In the genomic region with DNA sequence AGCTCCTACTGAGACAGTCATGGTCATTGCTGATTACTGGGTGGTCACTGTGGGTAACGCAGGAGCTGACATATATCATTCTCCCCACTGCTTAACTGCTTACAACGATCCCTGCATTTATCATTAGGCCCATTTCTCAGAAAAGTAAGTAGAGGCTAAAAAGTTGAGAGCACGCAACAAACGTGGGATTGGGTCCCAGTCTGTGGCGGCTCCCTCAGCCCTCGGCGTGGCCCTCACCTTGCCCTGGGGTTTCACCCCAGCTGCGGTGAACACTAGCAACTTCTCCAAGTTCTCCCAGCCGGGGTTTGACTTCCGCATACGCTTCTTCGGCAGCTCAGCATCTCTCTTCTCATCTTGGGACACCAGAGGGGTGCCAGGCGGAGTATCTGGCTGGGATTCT, we compare ENCODE assay signal across 14 cellular contexts. TPM values are rescaled to one million over a fixed set of nuclear protein-coding genes. Genes with fewer than 3 reads are reported as not detected.
DNase-seq lines count a peak whose midpoint lies in the region; ATAC-seq and TF ChIP-seq lines count a peak whose summit lies in the region.
"Had no signal": no experiment of that assay in that cellular context is flagged by ENCODE, and none has a peak within 500 bp of the region (broad histone marks: within the 10 kb centered on the region; RNA-seq: fewer than 3 reads in every experiment).

No MANE protein-coding gene starts in this region.

- H3K4me2 ChIP-seq in OCI-LY1 (ENCODE audit: low read length): 0 out of 2 replicates have a peak overlapping the region, but pooled peaks have one; percentile 17

- H3K36me3 ChIP-seq in OCI-LY1 (ENCODE audit: insufficient read depth, low read length) (peaks cover 47% of the 10 kb centered on the region), esophagus muscularis mucosa (peaks cover 17 to 52% (median 49%) of the 10 kb centered on the region in 4 donors), subcutaneous abdominal adipose tissue (ENCODE audit: control insufficient read depth in 5 of 5, insufficient read depth in 5 of 5, low read length in 5 of 5) (peaks cover 0 to 42% (median 32%) of the 10 kb centered on the region in 5 donors)

- H3K9me3 ChIP-seq in OCI-LY1 (ENCODE audit: low read length) (no peaks in the 10 kb centered on the region), esophagus muscularis mucosa (no peaks in the 10 kb centered on the region), subcutaneous abdominal adipose tissue (ENCODE audit: control insufficient read depth in 5 of 5, low read length in 5 of 5) (no peaks in the 10 kb centered on the region)
- H3K9me3 ChIP-seq: heart left ventricle, thyroid gland had no signal

- POLR2A ChIA-PET in activated CD8-positive, alpha-beta T cell treated with anti-CD3 and anti-CD28 coated beads for 36 hours (lab: Charles Lee): interaction anchor here (0.8 to 5.9 kb wide), 3 partner anchors 12 to 55 kb away, joined by 3 to 64 read pairs (median 3); a partner anchor contains a TSS
- POLR2A ChIA-PET in activated CD8-positive, alpha-beta T cell treated with anti-CD3 and anti-CD28 coated beads, Interleukin-2, amount 10 ng/mL, durations not matched to agents 7 days and 5 days (lab: Charles Lee): interaction anchor here (0.6 to 2.7 kb wide), 5 partner anchors 11 to 85 kb away, joined by 3 to 13 read pairs (median 3); a partner anchor contains a TSS

- no peaks in the 10 kb centered on the region for H3K9me3 Mint-ChIP-seq in activated CD8-positive, alpha-beta T cell treated with anti-CD3 and anti-CD28 coated beads for 36 hours
- no peaks in the 10 kb centered on the region for H3K9me3 Mint-ChIP-seq in activated CD8-positive, alpha-beta T cell treated with anti-CD3 and anti-CD28 coated beads, Interleukin-2, amount 10 ng/mL, durations not matched to agents 7 days and 5 days (ENCODE audit: insufficient read depth)
- H3K9me3 Mint-ChIP-seq: natural killer cell treated with Interleukin-12 subunit alpha and Interleukin-12 subunit beta and Interleukin-15 and Interleukin-18, amount 100 ng/mL, for 72 hours had no signal

- TF ChIP-seq EP300 in esophagus muscularis mucosa (IDR thresholded peaks at IDR 0.05): no peak

- no peak for TF ChIP-seq POLR2A in esophagus muscularis mucosa (IDR thresholded peaks at IDR 0.05; ENCODE audit: low read depth)

- no peaks in the 10 kb centered on the region for H3K9me2 ChIP-seq in OCI-LY1 (ENCODE audit: low read depth, low read length)

- ATAC-seq in activated CD8-positive, alpha-beta T cell treated with anti-CD3 and anti-CD28 coated beads for 36 hours: no peak
- no peak for ATAC-seq in activated CD8-positive, alpha-beta T cell treated with anti-CD3 and anti-CD28 coated beads, Interleukin-2, amount 10 ng/mL, durations not matched to agents 7 days and 5 days
- no peak for ATAC-seq in GM18870 (IDR thresholded peaks at IDR 0.05; ENCODE audit: unreplicated experiment)
- ATAC-seq: heart left ventricle; left colon; natural killer cell treated with Interleukin-12 subunit alpha and Interleukin-12 subunit beta and Interleukin-15 and Interleukin-18, amount 100 ng/mL, for 72 hours had no signal

- peaks cover 30% of the 10 kb centered on the region for H3K36me3 Mint-ChIP-seq in activated CD8-positive, alpha-beta T cell treated with anti-CD3 and anti-CD28 coated beads for 36 hours (ENCODE audit: low read depth)
- peaks cover 46% of the 10 kb centered on the region for H3K36me3 Mint-ChIP-seq in activated CD8-positive, alpha-beta T cell treated with anti-CD3 and anti-CD28 coated beads, Interleukin-2, amount 10 ng/mL, durations not matched to agents 7 days and 5 days (ENCODE audit: low read depth)
- H3K36me3 Mint-ChIP-seq: natural killer cell treated with Interleukin-12 subunit alpha and Interleukin-12 subunit beta and Interleukin-15 and Interleukin-18, amount 100 ng/mL, for 72 hours had no signal

- no peak overlapping the region for H3K27ac Mint-ChIP-seq in activated CD8-positive, alpha-beta T cell treated with anti-CD3 and anti-CD28 coated beads for 36 hours
- no peak overlapping the region for H3K27ac Mint-ChIP-seq in activated CD8-positive, alpha-beta T cell treated with anti-CD3 and anti-CD28 coated beads, Interleukin-2, amount 10 ng/mL, durations not matched to agents 7 days and 5 days
- H3K27ac Mint-ChIP-seq: natural killer cell treated with Interleukin-12 subunit alpha and Interleukin-12 subunit beta and Interleukin-15 and Interleukin-18, amount 100 ng/mL, for 72 hours had no signal

- H3K79me2 ChIP-seq in OCI-LY1 (ENCODE audit: insufficient read depth, low read length): peaks cover 8% of the 10 kb centered on the region; the same call in 1 of the 2 replicates

- H3K4me1 ChIP-seq in OCI-LY1 (ENCODE audit: insufficient read depth, low read length, severe bottlenecking): peaks cover 50% of the 10 kb centered on the region
- peaks cover 37 to 69% (median 59%) of the 10 kb centered on the region in 4 donors for H3K4me1 ChIP-seq in esophagus muscularis mucosa
- peaks cover 6 to 52% (median 42%) of the 10 kb centered on the region in 5 donors for H3K4me1 ChIP-seq in subcutaneous abdominal adipose tissue (ENCODE audit: control insufficient read depth in 5 of 5, insufficient read depth in 5 of 5, low read length in 5 of 5)

- H3K4me1 Mint-ChIP-seq in activated CD8-positive, alpha-beta T cell treated with anti-CD3 and anti-CD28 coated beads for 36 hours (ENCODE audit: low read depth): peaks cover 34% of the 10 kb centered on the region
- H3K4me1 Mint-ChIP-seq in activated CD8-positive, alpha-beta T cell treated with anti-CD3 and anti-CD28 coated beads, Interleukin-2, amount 10 ng/mL, durations not matched to agents 7 days and 5 days (ENCODE audit: low read depth): peaks cover 28% of the 10 kb centered on the region

- CTCF ChIA-PET in activated CD8-positive, alpha-beta T cell treated with anti-CD3 and anti-CD28 coated beads for 36 hours (lab: Charles Lee): interaction anchor here (1.2 kb wide), 1 partner anchor 11 kb away, joined by 3 read pairs; no protein-coding TSS in a partner anchor
- CTCF ChIA-PET in activated CD8-positive, alpha-beta T cell treated with anti-CD3 and anti-CD28 coated beads, Interleukin-2, amount 10 ng/mL, durations not matched to agents 7 days and 5 days (lab: Charles Lee): interaction anchor here (1.5 kb wide), 1 partner anchor 188 kb away, joined by 3 read pairs; a partner anchor contains a TSS

- H3K4me3 ChIP-seq in OCI-LY1 (ENCODE audit: low read depth, low read length, poor library complexity, severe bottlenecking) (no peak overlapping the region), esophagus muscularis mucosa (peak overlapping the region in 1 of 4 donors; percentile 12), subcutaneous abdominal adipose tissue (ENCODE audit: low read depth in 1 of 5, low read length in 5 of 5) (no peak overlapping the region)
- H3K4me3 ChIP-seq: thyroid gland had no signal

- H3K27me3 Mint-ChIP-seq in activated CD8-positive, alpha-beta T cell treated with anti-CD3 and anti-CD28 coated beads for 36 hours: no peaks in the 10 kb centered on the region
- no peaks in the 10 kb centered on the region for H3K27me3 Mint-ChIP-seq in activated CD8-positive, alpha-beta T cell treated with anti-CD3 and anti-CD28 coated beads, Interleukin-2, amount 10 ng/mL, durations not matched to agents 7 days and 5 days (ENCODE audit: low read depth)
- H3K27me3 Mint-ChIP-seq: natural killer cell treated with Interleukin-12 subunit alpha and Interleukin-12 subunit beta and Interleukin-15 and Interleukin-18, amount 100 ng/mL, for 72 hours had no signal

- H3K27ac ChIP-seq in OCI-LY1 (ENCODE audit: low read depth, low read length, poor library complexity, severe bottlenecking) (no peak overlapping the region), esophagus muscularis mucosa (replicated peaks in 1 of 4) (peak overlapping the region; percentile 15 to 95 (median 76)), subcutaneous abdominal adipose tissue (ENCODE audit: low read depth, low read length) (peak overlapping the region; percentile 30)

- 88% methylated on average over 12 of the region's 13 CpGs for WGBS in esophagus muscularis mucosa

- no peaks in the 10 kb centered on the region for H4K20me1 ChIP-seq in OCI-LY1 (ENCODE audit: insufficient read depth, low read length)

- H2AFZ ChIP-seq in OCI-LY1 (ENCODE audit: low read length): no peak overlapping the region

- TF ChIP-seq CTCF in activated CD8-positive, alpha-beta T cell treated with anti-CD3 and anti-CD28 coated beads for 36 hours (IDR thresholded peaks at IDR 0.05): no peak
- no peak for TF ChIP-seq CTCF in OCI-LY1 (IDR thresholded peaks at IDR 0.05; ENCODE audit: low read length)
- no peak for TF ChIP-seq CTCF in esophagus muscularis mucosa (IDR thresholded peaks at IDR 0.05)

- H3F3A ChIP-seq in OCI-LY1 (ENCODE audit: insufficient read depth, low read length): no peaks in the 10 kb centered on the region

- intact Hi-C loops in activated CD8-positive, alpha-beta T cell treated with anti-CD3 and anti-CD28 coated beads for 36 hours (cut with micrococcal nuclease): no loop called here
- intact Hi-C loops in esophagus muscularis mucosa (cut with DNase I): no loop called here

- no peak for DNase-seq in activated CD8-positive, alpha-beta T cell treated with anti-CD3 and anti-CD28 coated beads for 36 hours
- no peak for DNase-seq in activated CD8-positive, alpha-beta T cell treated with anti-CD3 and anti-CD28 coated beads, Interleukin-2, amount 10 ng/mL, durations not matched to agents 7 days and 5 days
- no peak for DNase-seq in esophagus muscularis mucosa (ENCODE audit: extremely low spot score)
- DNase-seq in hippocampal formation (lab: John Stamatoyannopoulos, UW): no peak
- DNase-seq in occipital lobe (lab: John Stamatoyannopoulos, UW): no peak
- DNase-seq: activated CD4-positive, CD25-positive, alpha-beta regulatory T cell had no signal

- peak overlapping the region; percentile 26 for H3K4me3 Mint-ChIP-seq in activated CD8-positive, alpha-beta T cell treated with anti-CD3 and anti-CD28 coated beads for 36 hours
- no peak overlapping the region for H3K4me3 Mint-ChIP-seq in activated CD8-positive, alpha-beta T cell treated with anti-CD3 and anti-CD28 coated beads, Interleukin-2, amount 10 ng/mL, durations not matched to agents 7 days and 5 days

- H3K9ac ChIP-seq in OCI-LY1 (ENCODE audit: low read length): no peak overlapping the region
- H3K9ac ChIP-seq in subcutaneous abdominal adipose tissue (ENCODE audit: low read length in 5 of 5): no peak overlapping the region

- H3K27me3 ChIP-seq in OCI-LY1 (ENCODE audit: insufficient read depth, low read length) (no peaks in the 10 kb centered on the region), esophagus muscularis mucosa (no peaks in the 10 kb centered on the region), subcutaneous abdominal adipose tissue (ENCODE audit: control insufficient read depth in 5 of 5, insufficient read depth in 4 of 5, low read length in 5 of 5) (no peaks in the 10 kb centered on the region)
- H3K27me3 ChIP-seq: heart left ventricle, thyroid gland had no signal

RNA-seq across cellular contexts. Expression of a gene that starts 2.5 kb away (rescaled TPM):
- total RNA-seq in activated CD8-positive, alpha-beta T cell treated with anti-CD3 and anti-CD28 coated beads for 36 hours: 10 to 100 TPM; 58.8 to 65.9 TPM
- total RNA-seq in activated CD8-positive, alpha-beta T cell treated with anti-CD3 and anti-CD28 coated beads, Interleukin-2, amount 10 ng/mL, durations not matched to agents 7 days and 5 days: 100 to 1,000 TPM; 113 to 120 TPM
- total RNA-seq in esophagus muscularis mucosa: 10 to 100 TPM; 21.4 to 43.7 (median 27.8) TPM
- 24.0 TPM for total RNA-seq in occipital lobe

RNA-seq across cellular contexts. Expression of a gene that starts 12.3 kb away (rescaled TPM):
- total RNA-seq in activated CD8-positive, alpha-beta T cell treated with anti-CD3 and anti-CD28 coated beads for 36 hours: 10 to 100 TPM; 17.5 to 19.5 TPM
- 10 to 100 TPM; 15.6 to 16.4 TPM for total RNA-seq in activated CD8-positive, alpha-beta T cell treated with anti-CD3 and anti-CD28 coated beads, Interleukin-2, amount 10 ng/mL, durations not matched to agents 7 days and 5 days
- total RNA-seq in esophagus muscularis mucosa: 10 to 100 TPM; 15.4 to 30.6 (median 21.9) TPM
- 3.9 TPM for total RNA-seq in occipital lobe

RNA-seq across cellular contexts. Expression of a gene that starts 12.6 kb away (rescaled TPM):
- total RNA-seq in activated CD8-positive, alpha-beta T cell treated with anti-CD3 and anti-CD28 coated beads for 36 hours: 10 to 100 TPM; 26.6 to 26.8 TPM
- 10 to 100 TPM; 28.6 to 30.8 TPM for total RNA-seq in activated CD8-positive, alpha-beta T cell treated with anti-CD3 and anti-CD28 coated beads, Interleukin-2, amount 10 ng/mL, durations not matched to agents 7 days and 5 days
- 10 to 100 TPM; 35.1 to 60.9 (median 44.0) TPM for total RNA-seq in esophagus muscularis mucosa
- total RNA-seq in occipital lobe: 6.1 TPM

RNA-seq across cellular contexts. Expression of a gene that starts 13.9 kb away (rescaled TPM):
- total RNA-seq in activated CD8-positive, alpha-beta T cell treated with anti-CD3 and anti-CD28 coated beads for 36 hours: 10 to 100 TPM; 87.4 to 88.5 TPM
- 10 to 100 TPM; 78.8 to 94.3 TPM for total RNA-seq in activated CD8-positive, alpha-beta T cell treated with anti-CD3 and anti-CD28 coated beads, Interleukin-2, amount 10 ng/mL, durations not matched to agents 7 days and 5 days
- total RNA-seq in esophagus muscularis mucosa: 100 to 1,000 TPM in 1 of 4 donors, 10 to 100 TPM in 3; 60.5 to 102 (median 84.4) TPM
- total RNA-seq in occipital lobe: 99.2 TPM

RNA-seq across cellular contexts. Expression of a gene that starts 31.8 kb away (rescaled TPM):
- total RNA-seq in activated CD8-positive, alpha-beta T cell treated with anti-CD3 and anti-CD28 coated beads for 36 hours: 10 to 100 TPM; 16.1 to 16.2 TPM
- 1 to 10 TPM; 1.2 to 1.6 TPM for total RNA-seq in activated CD8-positive, alpha-beta T cell treated with anti-CD3 and anti-CD28 coated beads, Interleukin-2, amount 10 ng/mL, durations not matched to agents 7 days and 5 days
- total RNA-seq in esophagus muscularis mucosa: under 1 TPM in 2 of 4 donors, not detected in 2; 0.34 to 0.50 TPM
- not detected for total RNA-seq in occipital lobe
- total RNA-seq: SK-MEL-5 had no signal
